Comparison of ENCODE assay signal across 13 cellular contexts in the genomic region with DNA sequence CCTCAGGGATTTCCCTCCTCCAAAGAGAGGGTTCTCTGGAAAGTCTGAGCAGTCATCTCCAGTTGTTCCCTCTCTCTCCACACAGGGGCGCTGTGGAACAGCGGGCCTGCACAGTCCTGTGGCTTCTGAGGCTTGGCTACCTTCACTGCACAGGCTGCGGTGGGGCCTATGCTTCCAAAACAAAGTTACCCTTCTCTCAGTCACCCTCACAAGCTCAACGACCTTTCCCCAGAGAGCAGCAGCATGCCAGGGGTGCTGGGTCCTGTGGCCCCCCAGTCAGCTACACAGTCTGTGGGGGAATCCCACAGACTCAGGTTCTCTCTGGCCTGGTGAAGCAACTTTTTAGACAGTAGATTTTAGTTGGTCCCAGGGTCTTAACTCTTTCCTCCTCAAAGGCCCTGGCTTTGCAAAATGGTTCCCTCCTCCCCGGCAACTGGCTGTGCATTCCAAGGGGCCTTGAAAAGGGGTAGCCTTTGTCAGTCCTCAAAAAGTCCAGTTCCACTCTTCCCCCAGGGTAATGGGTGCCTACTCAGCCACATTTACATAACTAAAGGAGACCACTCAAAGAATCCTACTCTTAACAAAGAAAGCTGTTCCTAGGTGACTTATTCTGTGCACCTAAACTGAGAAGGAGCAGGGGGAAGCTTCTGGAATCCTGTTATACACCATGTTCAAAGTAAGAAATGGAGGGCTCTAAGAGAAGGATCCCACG. TPM values are rescaled to one million over a fixed set of nuclear protein-coding genes. Genes with fewer than 3 reads are reported as not detected.
DNase-seq lines count a peak whose midpoint lies in the region; ATAC-seq, FAIRE-seq and TF ChIP-seq lines count a peak whose summit lies in the region.
"Had no signal": no experiment of that assay in that cellular context is flagged by ENCODE, and none has a peak within 500 bp of the region (broad histone marks: within the 10 kb centered on the region; RNA-seq: fewer than 3 reads in every experiment).

No MANE protein-coding gene starts in this region.

- ATAC-seq in stimulated activated naive CD8-positive, alpha-beta T cell treated with anti-CD3 and anti-CD28 coated beads, Interleukin-15, Interleukin-2, amounts not matched to agents 100 U/mL and 50 U/mL, for 24 hours, result no peak
- no peak for ATAC-seq in stimulated activated naive CD8-positive, alpha-beta T cell treated with anti-CD3 and anti-CD28 coated beads, Interleukin-15, amount 100 ng/mL, for 72 hours
- ATAC-seq in Panc1, result no peak
- ATAC-seq in HG03439 (IDR thresholded peaks at IDR 0.05; ENCODE audit: unreplicated experiment), result no peak
- ATAC-seq: activated naive CD8-positive, alpha-beta T cell treated with anti-CD3 and anti-CD28 coated beads, Interleukin-2, amount 50 U/mL, for 24 hours had no signal

- H3K27ac Mint-ChIP-seq in stimulated activated naive CD8-positive, alpha-beta T cell treated with anti-CD3 and anti-CD28 coated beads, Interleukin-15, amount 100 ng/mL, for 72 hours, result peak overlapping the region in 1 of 2 donors; percentile 71
- H3K27ac Mint-ChIP-seq in immature natural killer cell, result peak overlapping the region in 2 of 6 donors; percentile 31 to 69
- H3K27ac Mint-ChIP-seq: activated B cell treated with CpG ODN at 0.5 μM for 24 hours; activated naive CD8-positive, alpha-beta T cell treated with anti-CD3 and anti-CD28 coated beads, Interleukin-2, amount 50 U/mL, for 24 hours had no signal

- peaks cover 8 to 14% of the 10 kb centered on the region in 2 donors for H3K9me3 Mint-ChIP-seq in stimulated activated naive CD8-positive, alpha-beta T cell treated with anti-CD3 and anti-CD28 coated beads, Interleukin-15, amount 100 ng/mL, for 72 hours
- H3K9me3 Mint-ChIP-seq in immature natural killer cell, result peaks cover 0 to 13% (median 5%) of the 10 kb centered on the region in 6 donors

- H3K4me1 ChIP-seq in Panc1 (ENCODE audit: control insufficient read depth, insufficient read depth, low read length), result peaks cover 33% of the 10 kb centered on the region

- no TSS peak for BruUV-seq in Panc1 (replicated peaks; lab: Mats Ljungman, UMichigan)

- POLR2A ChIA-PET in Panc1 (lab: Charles Lee), result no interaction called here

- peak; percentile 34 for DNase-seq in stimulated activated naive CD8-positive, alpha-beta T cell treated with anti-CD3 and anti-CD28 coated beads, Interleukin-15, Interleukin-2, amounts not matched to agents 100 U/mL and 50 U/mL, for 24 hours
- no peak for DNase-seq in stimulated activated naive CD8-positive, alpha-beta T cell treated with anti-CD3 and anti-CD28 coated beads, Interleukin-15, amount 100 ng/mL, for 72 hours
- DNase-seq in Panc1 (ENCODE audit: low read depth, low spot score) (no peak), foreskin fibroblast (no peak), HTR-8/SVneo (ENCODE audit: insufficient read length, low spot score) (no peak), MV-4-11 (lab: John Stamatoyannopoulos, UW) (no peak), immature natural killer cell (no peak)
- DNase-seq: activated B cell treated with CpG ODN at 0.5 μM for 24 hours; activated naive CD8-positive, alpha-beta T cell treated with anti-CD3 and anti-CD28 coated beads, Interleukin-2, amount 50 U/mL, for 24 hours; COR-L47; NCI-H526 treated with DMSO at 0.1 percent for 48 hours had no signal

- in situ Hi-C loops in Panc1 (cut with HindIII; ENCODE audit: low pct_unique_long_range_greater_than_20kb, low sequenced_read_pairs), result loop anchor here (25.0 kb wide), 1 partner anchor 98 kb away; no protein-coding TSS in a partner anchor

- H3K9me3 ChIP-seq in Panc1 (ENCODE audit: control insufficient read depth, insufficient read depth, low read depth, low read length), result no peaks in the 10 kb centered on the region
- H3K9me3 ChIP-seq: thoracic aorta had no signal

- no peaks in the 10 kb centered on the region for H3K27me3 ChIP-seq in Panc1 (ENCODE audit: control insufficient read depth, insufficient read depth, low read length)

- intact Hi-C loops in Panc1 (cut with micrococcal nuclease; ENCODE audit: unreplicated experiment), result loop anchor here (5.0 kb wide), 1 partner anchor 183 kb away; no protein-coding TSS in a partner anchor

- peaks cover 3 to 5% (median 3%) of the 10 kb centered on the region in 3 donors for H3K36me3 Mint-ChIP-seq in immature natural killer cell

- peaks cover 52% of the 10 kb centered on the region for H3K27me3 Mint-ChIP-seq in stimulated activated naive CD8-positive, alpha-beta T cell treated with anti-CD3 and anti-CD28 coated beads, Interleukin-15, amount 100 ng/mL, for 72 hours
- H3K27me3 Mint-ChIP-seq in immature natural killer cell (ENCODE audit: low read depth in 3 of 3), result peaks cover 4 to 9% (median 6%) of the 10 kb centered on the region in 3 donors

- TF ChIP-seq CTCF in Panc1 (IDR thresholded peaks at IDR 0.05), result peak; percentile 63
- peak; percentile 24 for TF ChIP-seq CTCF in foreskin fibroblast (IDR thresholded peaks at IDR 0.05; ENCODE audit: low read depth, low read length)

- H3K4me3 Mint-ChIP-seq in stimulated activated naive CD8-positive, alpha-beta T cell treated with anti-CD3 and anti-CD28 coated beads, Interleukin-15, amount 100 ng/mL, for 72 hours, result no peak overlapping the region
- H3K4me3 Mint-ChIP-seq in immature natural killer cell, result no peak overlapping the region
- H3K4me3 Mint-ChIP-seq: activated B cell treated with CpG ODN at 0.5 μM for 24 hours; activated naive CD8-positive, alpha-beta T cell treated with anti-CD3 and anti-CD28 coated beads, Interleukin-2, amount 50 U/mL, for 24 hours had no signal

- peaks cover 22% of the 10 kb centered on the region for H3K4me1 Mint-ChIP-seq in stimulated activated naive CD8-positive, alpha-beta T cell treated with anti-CD3 and anti-CD28 coated beads, Interleukin-15, amount 100 ng/mL, for 72 hours
- peaks cover 23% of the 10 kb centered on the region in 2 donors for H3K4me1 Mint-ChIP-seq in immature natural killer cell

- FAIRE-seq in HTR-8/SVneo (lab: Jason Lieb, UNC), result no peak

- no peak overlapping the region for H3K4me3 ChIP-seq in Panc1 (ENCODE audit: low read depth in 2 of 2, low read length in 2 of 2)
- no peak overlapping the region for H3K4me3 ChIP-seq in foreskin fibroblast (ENCODE audit: low read depth in 1 of 2, low read length in 2 of 2)
- H3K4me3 ChIP-seq: thoracic aorta had no signal

- H3K36me3 ChIP-seq in Panc1 (ENCODE audit: control insufficient read depth, insufficient read depth, low read length), result no peaks in the 10 kb centered on the region
- H3K36me3 ChIP-seq: thoracic aorta had no signal

- CTCF ChIA-PET in Panc1 (lab: Charles Lee), result interaction anchor here (0.5 to 1.1 kb wide), 2 partner anchors 14 to 115 kb away, joined by 3 to 6 read pairs; no protein-coding TSS in a partner anchor

- H3K27ac ChIP-seq in Panc1 (ENCODE audit: low read length), result peak overlapping the region; percentile 78
- H3K27ac ChIP-seq: thoracic aorta had no signal

RNA-seq across cellular contexts. Expression of a gene that starts 14.9 kb away (rescaled TPM):
- 83.3 TPM for total RNA-seq in Panc1 (2021; ENCODE audit: unreplicated experiment)
- 85.5 TPM for polyA plus RNA-seq in Panc1 (2012; ENCODE audit: insufficient read length)
- 1 to 10 TPM; 5.8 to 8.9 (median 7.8) TPM for polyA plus RNA-seq in immature natural killer cell

RNA-seq across cellular contexts. Expression of a gene that starts 53.8 kb away (rescaled TPM):
- 778 TPM for total RNA-seq in Panc1 (2021; ENCODE audit: unreplicated experiment)
- 489 TPM for polyA plus RNA-seq in Panc1 (2012; ENCODE audit: insufficient read length)
- 100 to 1,000 TPM; 110 to 602 (median 239) TPM for polyA plus RNA-seq in immature natural killer cell
